ENCODE assay signal across 14 cellular contexts in genomic region chr10:30490289-30491000, GRCh38. TPM values are rescaled to one million over a fixed set of nuclear protein-coding genes. Genes with fewer than 3 reads are reported as not detected.
A peak's percentile ranks its signal among the peaks of the same experiment; 100 is the strongest.
DNase-seq lines count a peak whose midpoint lies in the region; ATAC-seq and TF ChIP-seq lines count a peak whose summit lies in the region.
"Had no signal": no experiment of that assay in that cellular context is flagged by ENCODE, and none has a peak within 500 bp of the region (broad histone marks: within the 10 kb centered on the region; RNA-seq: fewer than 3 reads in every experiment).

No MANE protein-coding gene starts in this region.

- 79 to 86% (median 81%) methylated on average over 9 of the region's 9 CpGs for WGBS in spleen, 5 donors

- DNase-seq in activated CD4-positive, alpha-beta T cell treated with anti-CD3 and anti-CD28 coated beads, Interleukin-2, amount 10 ng/mL, durations not matched to agents 7 days and 5 days, result no peak
- DNase-seq in activated CD4-positive, alpha-beta T cell treated with anti-CD3 and anti-CD28 coated beads for 36 hours, result no peak
- no peak for DNase-seq in activated naive CD8-positive, alpha-beta T cell treated with anti-CD3 and anti-CD28 coated beads, Interleukin-2, amount 50 U/mL, for 24 hours
- no peak for DNase-seq in spleen
- DNase-seq in T-cell, result no peak
- no peak for DNase-seq in AML-193 (lab: John Stamatoyannopoulos, UW)
- no peak for DNase-seq in SK-N-DZ (ENCODE audit: low spot score)
- DNase-seq: activated CD8-positive, alpha-beta T cell treated with anti-CD3 and anti-CD28 coated beads for 36 hours; CD8-positive, alpha-beta T cell; effector CD8-positive, alpha-beta T cell; stimulated activated CD4-positive, alpha-beta T cell treated with anti-CD3 and anti-CD28 coated beads, Interleukin-4, amount 100 ng/mL, for 24 hours had no signal

- peaks cover 58 to 90% (median 75%) of the 10 kb centered on the region in 6 donors for H3K4me1 ChIP-seq in spleen

- no peak overlapping the region for H3K4me3 ChIP-seq in spleen

- H3K27ac Mint-ChIP-seq in activated CD4-positive, alpha-beta T cell treated with anti-CD3 and anti-CD28 coated beads, Interleukin-2, amount 10 ng/mL, durations not matched to agents 7 days and 5 days, result peak overlapping the region; percentile 48
- no peak overlapping the region for H3K27ac Mint-ChIP-seq in activated CD4-positive, alpha-beta T cell treated with anti-CD3 and anti-CD28 coated beads for 36 hours
- peak overlapping the region; percentile 65 for H3K27ac Mint-ChIP-seq in activated naive CD8-positive, alpha-beta T cell treated with anti-CD3 and anti-CD28 coated beads, Interleukin-2, amount 50 U/mL, for 24 hours
- peak overlapping the region in 1 of 2 donors; percentile 72 for H3K27ac Mint-ChIP-seq in T-cell
- H3K27ac Mint-ChIP-seq: activated CD8-positive, alpha-beta T cell treated with anti-CD3 and anti-CD28 coated beads for 36 hours had no signal

- TF ChIP-seq CTCF in spleen (IDR thresholded peaks at IDR 0.05 in 8 of 11, conservative IDR thresholded peaks at IDR 0.05 in 3 of 11), result no peak

- H3K4me1 Mint-ChIP-seq in activated CD4-positive, alpha-beta T cell treated with anti-CD3 and anti-CD28 coated beads, Interleukin-2, amount 10 ng/mL, durations not matched to agents 7 days and 5 days, result peaks cover 54% of the 10 kb centered on the region
- H3K4me1 Mint-ChIP-seq in activated CD4-positive, alpha-beta T cell treated with anti-CD3 and anti-CD28 coated beads for 36 hours, result peaks cover 28% of the 10 kb centered on the region
- peaks cover 63% of the 10 kb centered on the region for H3K4me1 Mint-ChIP-seq in activated naive CD8-positive, alpha-beta T cell treated with anti-CD3 and anti-CD28 coated beads, Interleukin-2, amount 50 U/mL, for 24 hours
- peaks cover 32 to 70% (median 56%) of the 10 kb centered on the region in 3 donors for H3K4me1 Mint-ChIP-seq in T-cell

- no peaks in the 10 kb centered on the region for H3K27me3 ChIP-seq in spleen (replicated peaks in 1 of 7)

- peaks cover 12% of the 10 kb centered on the region for H3K36me3 Mint-ChIP-seq in activated CD4-positive, alpha-beta T cell treated with anti-CD3 and anti-CD28 coated beads, Interleukin-2, amount 10 ng/mL, durations not matched to agents 7 days and 5 days (ENCODE audit: low read depth)
- H3K36me3 Mint-ChIP-seq in activated CD4-positive, alpha-beta T cell treated with anti-CD3 and anti-CD28 coated beads for 36 hours (ENCODE audit: low read depth), result no peaks in the 10 kb centered on the region
- H3K36me3 Mint-ChIP-seq in activated naive CD8-positive, alpha-beta T cell treated with anti-CD3 and anti-CD28 coated beads, Interleukin-2, amount 50 U/mL, for 24 hours (ENCODE audit: low read depth), result no peaks in the 10 kb centered on the region
- no peaks in the 10 kb centered on the region for H3K36me3 Mint-ChIP-seq in T-cell
- H3K36me3 Mint-ChIP-seq: brain; CD8-positive, alpha-beta T cell had no signal

- H3K4me3 Mint-ChIP-seq in activated CD4-positive, alpha-beta T cell treated with anti-CD3 and anti-CD28 coated beads, Interleukin-2, amount 10 ng/mL, durations not matched to agents 7 days and 5 days, result no peak overlapping the region
- no peak overlapping the region for H3K4me3 Mint-ChIP-seq in activated CD4-positive, alpha-beta T cell treated with anti-CD3 and anti-CD28 coated beads for 36 hours
- no peak overlapping the region for H3K4me3 Mint-ChIP-seq in activated naive CD8-positive, alpha-beta T cell treated with anti-CD3 and anti-CD28 coated beads, Interleukin-2, amount 50 U/mL, for 24 hours
- H3K4me3 Mint-ChIP-seq in T-cell, result no peak overlapping the region
- H3K4me3 Mint-ChIP-seq: activated CD8-positive, alpha-beta T cell treated with anti-CD3 and anti-CD28 coated beads for 36 hours; CD8-positive, alpha-beta T cell had no signal

- no peak for ATAC-seq in activated CD4-positive, alpha-beta T cell treated with anti-CD3 and anti-CD28 coated beads for 36 hours
- ATAC-seq in HG02884 (IDR thresholded peaks at IDR 0.05; ENCODE audit: unreplicated experiment) (peak; percentile 33), T-cell (replicated peaks in 1 of 4) (no peak)
- ATAC-seq in activated naive CD8-positive, alpha-beta T cell treated with anti-CD3 and anti-CD28 coated beads, Interleukin-2, amount 50 U/mL, for 24 hours, result no peak
- ATAC-seq: activated CD8-positive, alpha-beta T cell treated with anti-CD3 and anti-CD28 coated beads for 36 hours; CD8-positive, alpha-beta T cell; sciatic nerve had no signal

- H3K36me3 ChIP-seq in spleen, result no peaks in the 10 kb centered on the region

- H3K27me3 Mint-ChIP-seq in activated CD4-positive, alpha-beta T cell treated with anti-CD3 and anti-CD28 coated beads, Interleukin-2, amount 10 ng/mL, durations not matched to agents 7 days and 5 days, result peaks cover 30% of the 10 kb centered on the region
- peaks cover 2% of the 10 kb centered on the region for H3K27me3 Mint-ChIP-seq in activated CD4-positive, alpha-beta T cell treated with anti-CD3 and anti-CD28 coated beads for 36 hours
- no peaks in the 10 kb centered on the region for H3K27me3 Mint-ChIP-seq in activated naive CD8-positive, alpha-beta T cell treated with anti-CD3 and anti-CD28 coated beads, Interleukin-2, amount 50 U/mL, for 24 hours
- H3K27me3 Mint-ChIP-seq in T-cell, result peaks cover 0 to 7% of the 10 kb centered on the region in 2 donors
- H3K27me3 Mint-ChIP-seq: activated CD8-positive, alpha-beta T cell treated with anti-CD3 and anti-CD28 coated beads for 36 hours had no signal

- H3K9me3 ChIP-seq in spleen, result no peaks in the 10 kb centered on the region

- CTCF ChIA-PET in activated CD4-positive, alpha-beta T cell treated with anti-CD3 and anti-CD28 coated beads, Interleukin-2, amount 10 ng/mL, durations not matched to agents 7 days and 5 days (lab: Charles Lee), result interaction anchor here (0.6 to 2.5 kb wide), 2 partner anchors 37 to 66 kb away, joined by 3 to 6 read pairs; no protein-coding TSS in a partner anchor
- CTCF ChIA-PET in activated CD4-positive, alpha-beta T cell treated with anti-CD3 and anti-CD28 coated beads for 36 hours (lab: Charles Lee), result interaction anchor here (0.8 to 1.5 kb wide), 3 partner anchors 25 to 1200 kb away, joined by 3 to 7 read pairs (median 3); no protein-coding TSS in a partner anchor
- CTCF ChIA-PET in T-cell (lab: Charles Lee), result no interaction called here

- POLR2A ChIA-PET in activated CD4-positive, alpha-beta T cell treated with anti-CD3 and anti-CD28 coated beads, Interleukin-2, amount 10 ng/mL, durations not matched to agents 7 days and 5 days (lab: Charles Lee), result no interaction called here
- POLR2A ChIA-PET in activated CD4-positive, alpha-beta T cell treated with anti-CD3 and anti-CD28 coated beads for 36 hours (lab: Charles Lee), result no interaction called here
- POLR2A ChIA-PET in T-cell (lab: Charles Lee), result interaction anchor here in 1 of 2 donors (0.7 kb wide), 1 partner anchor 993 kb away, joined by 3 read pairs; no protein-coding TSS in a partner anchor

- no peak for TF ChIP-seq POLR2A in spleen (IDR thresholded peaks at IDR 0.05)

- intact Hi-C loops in activated CD4-positive, alpha-beta T cell treated with anti-CD3 and anti-CD28 coated beads for 36 hours (cut with DNase I, micrococcal nuclease), result loop anchor here in 1 of 2 experiments (5.0 kb wide), 1 partner anchor 58 kb away; the partner anchor contains the start of gene MAP3K8
- intact Hi-C loops in spleen (cut with DNase I; ENCODE audit: low total_unique reads), result no loop called here

- peaks cover 4% of the 10 kb centered on the region for H3K9me3 Mint-ChIP-seq in activated CD4-positive, alpha-beta T cell treated with anti-CD3 and anti-CD28 coated beads, Interleukin-2, amount 10 ng/mL, durations not matched to agents 7 days and 5 days
- no peaks in the 10 kb centered on the region for H3K9me3 Mint-ChIP-seq in activated CD4-positive, alpha-beta T cell treated with anti-CD3 and anti-CD28 coated beads for 36 hours (ENCODE audit: low read depth)
- no peaks in the 10 kb centered on the region for H3K9me3 Mint-ChIP-seq in activated naive CD8-positive, alpha-beta T cell treated with anti-CD3 and anti-CD28 coated beads, Interleukin-2, amount 50 U/mL, for 24 hours
- no peaks in the 10 kb centered on the region for H3K9me3 Mint-ChIP-seq in T-cell
- H3K9me3 Mint-ChIP-seq: activated CD8-positive, alpha-beta T cell treated with anti-CD3 and anti-CD28 coated beads for 36 hours; brain; CD8-positive, alpha-beta T cell had no signal

- peak overlapping the region in 6 of 8 donors; percentile 2 to 87 (median 78) for H3K27ac ChIP-seq in spleen

RNA-seq across cellular contexts. Expression of gene MAP3K8, which starts 56.5 kb away (rescaled TPM):
- total RNA-seq in activated CD4-positive, alpha-beta T cell treated with anti-CD3 and anti-CD28 coated beads, Interleukin-2, amount 10 ng/mL, durations not matched to agents 7 days and 5 days, result 10 to 100 TPM; 12.6 to 13.1 TPM
- 10 to 100 TPM; 19.9 to 22.9 TPM for total RNA-seq in activated CD4-positive, alpha-beta T cell treated with anti-CD3 and anti-CD28 coated beads for 36 hours
- total RNA-seq in spleen, result 10 to 100 TPM; 36.2 to 84.3 (median 61.8) TPM
- polyA plus RNA-seq in spleen, result 10 to 100 TPM; 24.8 to 38.1 (median 28.5) TPM
- 10 to 100 TPM in 3 of 5 donors, 1 to 10 TPM in 2; 3.5 to 27.4 (median 11.0) TPM for total RNA-seq in T-cell
- 0.14 and 0.39 TPM in 2 replicates for polyA plus RNA-seq in SK-N-DZ (2014; cell fraction: cytosol; rRNA removed)
- polyA plus RNA-seq in SK-N-DZ (2014; cell fraction: nucleus; rRNA removed), result 0.35 and 1.2 TPM in 2 replicates

Comparison
In these comparisons a context has a peak if more than half of its experiments do, and no peak if none do; other contexts are left out.
1. CTCF ChIA-PET loops: an anchor here in activated CD4-positive, alpha-beta T cell treated with anti-CD3 and anti-CD28 coated beads, Interleukin-2, amount 10 ng/mL, durations not matched to agents 7 days and 5 days (0.6 to 2.5 kb wide) and activated CD4-positive, alpha-beta T cell treated with anti-CD3 and anti-CD28 coated beads for 36 hours (0.8 to 1.5 kb wide); none called in T-cell.